ENCODE assay signal across 8 cellular contexts in the genomic region with DNA sequence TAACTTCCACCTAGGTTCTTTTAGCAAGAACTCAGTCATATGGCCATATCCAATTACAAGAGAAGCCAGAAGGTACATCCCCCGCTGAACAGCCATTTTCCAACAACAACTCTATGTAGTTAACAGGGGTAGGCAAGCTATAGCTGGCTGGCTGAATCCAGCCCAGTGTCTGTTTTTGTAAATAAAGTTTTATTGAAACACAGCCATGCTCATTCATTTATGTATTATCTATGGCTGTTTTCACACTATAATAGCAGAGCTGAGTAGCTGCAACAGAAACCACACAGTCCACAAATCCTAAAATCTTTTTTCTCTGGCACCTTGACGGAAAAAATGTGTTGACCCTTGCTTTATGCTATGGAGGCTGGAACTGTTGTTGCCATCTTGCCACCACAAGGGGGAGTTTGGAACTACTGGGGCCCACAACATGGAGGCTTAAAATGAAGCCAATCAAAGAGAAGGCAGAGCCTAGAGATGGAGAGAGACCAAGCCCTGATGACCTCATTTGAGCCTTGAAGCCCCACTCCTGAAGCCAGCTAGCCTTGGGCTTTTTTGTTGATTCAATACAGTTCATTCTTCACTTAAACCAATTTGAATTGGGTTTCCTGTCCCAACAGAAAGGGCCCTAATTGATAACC. TPM values are rescaled to one million over a fixed set of nuclear protein-coding genes. Genes with fewer than 3 reads are reported as not detected.
A peak's percentile ranks its signal among the peaks of the same experiment; 100 is the strongest.
DNase-seq lines count a peak whose midpoint lies in the region; ATAC-seq, FAIRE-seq and TF ChIP-seq lines count a peak whose summit lies in the region.

No MANE protein-coding gene starts in this region.

- TF ChIP-seq CTCF in MCF 10A (IDR thresholded peaks at IDR 0.05; ENCODE audit: unreplicated experiment) = peak; percentile 43
- TF ChIP-seq CTCF in breast epithelium (IDR thresholded peaks at IDR 0.05) = peak in 1 of 3 donors; percentile 18
- TF ChIP-seq CTCF in fibroblast of pulmonary artery (IDR thresholded peaks at IDR 0.05; ENCODE audit: low read length, missing control alignments) = peak; percentile 63

- peak; percentile 60 for ATAC-seq in GM21447 (IDR thresholded peaks at IDR 0.05; ENCODE audit: unreplicated experiment)
- ATAC-seq in HG03520 (IDR thresholded peaks at IDR 0.05; ENCODE audit: unreplicated experiment) = peak; percentile 72

- H3K4me1 Mint-ChIP-seq in MCF 10A (ENCODE audit: insufficient read depth, unreplicated experiment) = peaks cover 17% of the 10 kb centered on the region

- H3K4me1 ChIP-seq in breast epithelium (no peaks in the 10 kb centered on the region), small intestine (ENCODE audit: control insufficient read depth in 2 of 2, insufficient read depth in 1 of 2, low read depth in 1 of 2, low read length in 1 of 2) (peaks cover 4 to 5% of the 10 kb centered on the region in 2 donors)

- no peaks in the 10 kb centered on the region for H3K27me3 Mint-ChIP-seq in MCF 10A (ENCODE audit: insufficient read depth, unreplicated experiment)

- POLR2A ChIA-PET in MCF 10A (lab: Yijun Ruan, JAX) = interaction anchor here (0.9 kb wide), 1 partner anchor 11 kb away, joined by 3 read pairs; no protein-coding TSS in a partner anchor

- H3K4me3 ChIP-seq in breast epithelium (no peak overlapping the region), fibroblast of pulmonary artery (replicated peaks; ENCODE audit: low read depth, low read length) (no peak overlapping the region), small intestine (ENCODE audit: low read depth in 1 of 2, low read length in 2 of 2) (no peak overlapping the region)

- WGBS in small intestine, 3 donors = 87 to 93% (median 89%) methylated on average over 2 of the region's 2 CpGs

- no peak for TF ChIP-seq POLR2A in breast epithelium (IDR thresholded peaks at IDR 0.05)

- no peaks in the 10 kb centered on the region for H3K9me3 Mint-ChIP-seq in MCF 10A (ENCODE audit: unreplicated experiment)

- H3K27ac ChIP-seq in breast epithelium = no peak overlapping the region
- no peak overlapping the region for H3K27ac ChIP-seq in small intestine (ENCODE audit: low read depth in 1 of 2, low read length in 1 of 2)

- H3K36me3 ChIP-seq in breast epithelium (no peaks in the 10 kb centered on the region), small intestine (ENCODE audit: control insufficient read depth in 2 of 2, insufficient read depth in 2 of 2, low read length in 2 of 2) (no peaks in the 10 kb centered on the region)

- H3K4me3 Mint-ChIP-seq in MCF 10A (ENCODE audit: unreplicated experiment) = no peak overlapping the region

- CTCF ChIA-PET in MCF 10A (lab: Yijun Ruan, JAX) = interaction anchor here (0.7 to 1.9 kb wide), 3 partner anchors 19 to 128 kb away, joined by 3 to 8 read pairs (median 4); no protein-coding TSS in a partner anchor

- DNase-seq in MCF 10A (ENCODE audit: unreplicated experiment) = peak; percentile 54
- DNase-seq in breast epithelium (ENCODE audit: low spot score in 2 of 2) = no peak
- peak; percentile 69 for DNase-seq in SK-N-DZ (ENCODE audit: low spot score)
- DNase-seq in fibroblast of pulmonary artery (ENCODE audit: low read depth) = peak; percentile 61
- peak; percentile 56 for DNase-seq in small intestine
- no peak for DNase-seq in superior temporal gyrus (ENCODE audit: extremely low spot score)

- no peaks in the 10 kb centered on the region for H3K9me3 ChIP-seq in breast epithelium
- no peaks in the 10 kb centered on the region for H3K9me3 ChIP-seq in small intestine (ENCODE audit: control insufficient read depth, low read depth)

- H3K27ac Mint-ChIP-seq in MCF 10A (ENCODE audit: low read depth, unreplicated experiment) = no peak overlapping the region

- BruUV-seq in MCF 10A (replicated peaks; lab: Mats Ljungman, UMichigan) = no TSS peak

- FAIRE-seq in small intestine (lab: Jason Lieb, UNC) = no peak

- intact Hi-C loops in MCF 10A (cut with micrococcal nuclease) = loop anchor here (10.0 kb wide), 1 partner anchor 72 kb away; no protein-coding TSS in a partner anchor
- intact Hi-C loops in breast epithelium (cut with DNase I; ENCODE audit: low total_unique reads) = no loop called here

- H3K36me3 Mint-ChIP-seq in MCF 10A (ENCODE audit: insufficient read depth, unreplicated experiment) = no peaks in the 10 kb centered on the region

- H3K27me3 ChIP-seq in breast epithelium (no peaks in the 10 kb centered on the region), small intestine (ENCODE audit: control insufficient read depth in 2 of 2, insufficient read depth in 2 of 2, low read length in 2 of 2) (no peaks in the 10 kb centered on the region)

RNA-seq across cellular contexts. Expression of gene XPNPEP1, which starts 33.3 kb away (rescaled TPM):
- total RNA-seq in MCF 10A (2022) = 51.6 and 52.1 TPM in 2 replicates
- total RNA-seq in breast epithelium = 10 to 100 TPM; 61.1 to 89.5 (median 89.0) TPM
- 79.7 and 80.4 TPM in 2 replicates for polyA plus RNA-seq in SK-N-DZ (2014; cell fraction: cytosol; rRNA removed)
- polyA plus RNA-seq in SK-N-DZ (2014; cell fraction: nucleus; rRNA removed) = 101 and 103 TPM in 2 replicates
- 100 to 1,000 TPM in 2 of 3 donors, 10 to 100 TPM in 1; 76.6 to 138 (median 118) TPM for polyA plus RNA-seq in small intestine

RNA-seq across cellular contexts. Expression of gene ADD3, which starts 51.2 kb away (rescaled TPM):
- total RNA-seq in MCF 10A (2022) (11.2 and 14.5 TPM in 2 replicates), breast epithelium (100 to 1,000 TPM; 208 to 458 (median 347) TPM)
- 45.8 and 56.6 TPM in 2 replicates for polyA plus RNA-seq in SK-N-DZ (2014; cell fraction: cytosol; rRNA removed)
- polyA plus RNA-seq in SK-N-DZ (2014; cell fraction: nucleus; rRNA removed) = 84.5 and 106 TPM in 2 replicates
- 100 to 1,000 TPM in 1 of 3 donors, 10 to 100 TPM in 2; 63.7 to 123 (median 74.8) TPM for polyA plus RNA-seq in small intestine

Comparison
In these comparisons a context has a peak if more than half of its experiments do, and no peak if none do; other contexts are left out.
1. DNase-seq: peak in MCF 10A (single experiment), SK-N-DZ (single experiment), fibroblast of pulmonary artery (single experiment) and small intestine (single experiment); none in breast epithelium (0 of 2) and superior temporal gyrus (single experiment).
2. RNA of gene ADD3, which starts 51.2 kb away (total RNA-seq): 208 to 458 TPM in breast epithelium; 11.2 to 14.5 TPM in MCF 10A; every median in the first group is over 10 times any median in the second.